In genomic region chr22:42079319-42080251, GRCh38 we compare ENCODE assay signal across 8 cellular contexts. TPM values are rescaled to one million over a fixed set of nuclear protein-coding genes. Genes with fewer than 3 reads are reported as not detected.
A peak's percentile ranks its signal among the peaks of the same experiment; 100 is the strongest.
DNase-seq lines count a peak whose midpoint lies in the region; ATAC-seq and TF ChIP-seq lines count a peak whose summit lies in the region.

A gene with protein sequence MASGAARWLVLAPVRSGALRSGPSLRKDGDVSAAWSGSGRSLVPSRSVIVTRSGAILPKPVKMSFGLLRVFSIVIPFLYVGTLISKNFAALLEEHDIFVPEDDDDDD (plus strand): TSS chr22:42079700. CDS start chr22:42079769, 69 bp downstream.

- peaks cover 0 to 57% (median 4%) of the 10 kb centered on the region in 9 donors for H3K36me3 ChIP-seq in heart right ventricle
- H3K36me3 ChIP-seq in upper lobe of left lung = peaks cover 0 to 62% (median 27%) of the 10 kb centered on the region in 4 donors

- TF ChIP-seq EP300 in upper lobe of left lung (IDR thresholded peaks at IDR 0.05) = no peak

- H3K27me3 ChIP-seq in heart right ventricle = no peaks in the 10 kb centered on the region
- no peaks in the 10 kb centered on the region for H3K27me3 ChIP-seq in upper lobe of left lung

- in situ Hi-C loops in GM13976 (cut with MboI; ENCODE audit: low sequenced_read_pairs, unreplicated experiment) = loop anchor here (10.0 kb wide), 1 partner anchor 105 kb away; no protein-coding TSS in a partner anchor

- DNase-seq in GM13976 (ENCODE audit: low spot score) (peak; percentile 98), NCI-H146 treated with DMSO at 0.1 percent for 48 hours (lab: John Stamatoyannopoulos, UW; ENCODE audit: unreplicated experiment) (peak; percentile 91), amniotic epithelial cell (ENCODE audit: low read depth) (peak; percentile 96), heart right ventricle (peak; percentile 99 to 100), posterior cingulate gyrus (peak; percentile 98 to 100 (median 99)), upper lobe of left lung (peak; percentile 98 to 99)

- TF ChIP-seq CTCF in GM13976 (IDR thresholded peaks at IDR 0.05; ENCODE audit: borderline replicate concordance, control extremely low read depth, extremely low read depth, insufficient read depth, missing control alignments) (no peak), heart right ventricle (IDR thresholded peaks at IDR 0.05) (peak in 1 of 9 donors; percentile 5), upper lobe of left lung (IDR thresholded peaks at IDR 0.05) (no peak)

- H3K9me3 ChIP-seq in heart right ventricle (no peaks in the 10 kb centered on the region), upper lobe of left lung (no peaks in the 10 kb centered on the region)

- WGBS in heart right ventricle, 2 donors = 0 to 1% methylated on average over 71 of the region's 71 CpGs
- 1% methylated on average over 40 to 42 of the region's 71 CpGs for WGBS in upper lobe of left lung, 2 donors

- peak in 3 of 4 donors; percentile 63 to 95 (median 79) for TF ChIP-seq POLR2A in upper lobe of left lung (IDR thresholded peaks at IDR 0.05)

- H3K4me1 ChIP-seq in heart right ventricle = peaks cover 5 to 63% (median 35%) of the 10 kb centered on the region in 9 donors
- peaks cover 27 to 43% (median 31%) of the 10 kb centered on the region in 4 donors for H3K4me1 ChIP-seq in upper lobe of left lung

- intact Hi-C loops in T-helper 1 cell treated with Interleukin-12 subunit alpha and Interleukin-12 subunit beta and Interleukin-4 antibody, amounts not matched to agents 30 ng/mL and 1 ng/mL, for 36 hours (cut with micrococcal nuclease) = loop anchor here (1.0 to 10.0 kb wide), 12 partner anchors 9 to 635 kb away; partner anchors contain the start of genes CENPM, DESI1, NAGA and NDUFA6
- intact Hi-C loops in heart right ventricle (cut with DNase I) (loop anchor here in 6 of 10 donors (1.0 to 10.0 kb wide), 3 partner anchors 11 to 385 kb away; partner anchors contain the start of genes NDUFA6 (in 4 of the 6), SREBF2 (in 2 of the 6) and MEI1 (in 1 of the 6)), posterior cingulate gyrus (cut with DNase I) (loop anchor here (1.0 kb wide), 1 partner anchor 11 kb away; the partner anchor contains the start of gene NDUFA6)

- ATAC-seq in HG02870 (IDR thresholded peaks at IDR 0.05; ENCODE audit: unreplicated experiment) (peak; percentile 84), heart right ventricle (peak; percentile 93 to 96 (median 94)), upper lobe of left lung (ENCODE audit: low FRiP score in 2 of 2) (peak; percentile 96 to 97)

- H3K27ac ChIP-seq in heart right ventricle (peak within 1 kb of the TSS; percentile 92 to 100 (median 98)), upper lobe of left lung (peak within 1 kb of the TSS; percentile 95 to 99 (median 98))

- H3K4me3 ChIP-seq in heart right ventricle (peak within 1 kb of the TSS; percentile 50 to 79 (median 66)), upper lobe of left lung (peak within 1 kb of the TSS; percentile 65 to 80 (median 70))

RNA-seq across cellular contexts. Expression of the gene that starts here (rescaled TPM):
- total RNA-seq in T-helper 1 cell treated with Interleukin-12 subunit alpha and Interleukin-12 subunit beta and Interleukin-4 antibody, amounts not matched to agents 30 ng/mL and 1 ng/mL, for 36 hours = 82.5 and 85.9 TPM in 2 replicates
- total RNA-seq in heart right ventricle = 100 to 1,000 TPM; 111 to 193 (median 128) TPM
- polyA plus RNA-seq in heart right ventricle = 100 to 1,000 TPM; 151 to 197 TPM
- total RNA-seq in upper lobe of left lung = 100 to 1,000 TPM in 1 of 6 donors, 10 to 100 TPM in 5; 11.2 to 135 (median 27.2) TPM

Comparison
In these comparisons a context has a peak if more than half of its experiments do, and no peak if none do; other contexts are left out.
1. Peak in every context shown above with its lines: DNase-seq, ATAC-seq, H3K4me3 ChIP-seq and H3K27ac ChIP-seq.